Comparison of ENCODE assay signal across 8 cellular contexts in the genomic region with DNA sequence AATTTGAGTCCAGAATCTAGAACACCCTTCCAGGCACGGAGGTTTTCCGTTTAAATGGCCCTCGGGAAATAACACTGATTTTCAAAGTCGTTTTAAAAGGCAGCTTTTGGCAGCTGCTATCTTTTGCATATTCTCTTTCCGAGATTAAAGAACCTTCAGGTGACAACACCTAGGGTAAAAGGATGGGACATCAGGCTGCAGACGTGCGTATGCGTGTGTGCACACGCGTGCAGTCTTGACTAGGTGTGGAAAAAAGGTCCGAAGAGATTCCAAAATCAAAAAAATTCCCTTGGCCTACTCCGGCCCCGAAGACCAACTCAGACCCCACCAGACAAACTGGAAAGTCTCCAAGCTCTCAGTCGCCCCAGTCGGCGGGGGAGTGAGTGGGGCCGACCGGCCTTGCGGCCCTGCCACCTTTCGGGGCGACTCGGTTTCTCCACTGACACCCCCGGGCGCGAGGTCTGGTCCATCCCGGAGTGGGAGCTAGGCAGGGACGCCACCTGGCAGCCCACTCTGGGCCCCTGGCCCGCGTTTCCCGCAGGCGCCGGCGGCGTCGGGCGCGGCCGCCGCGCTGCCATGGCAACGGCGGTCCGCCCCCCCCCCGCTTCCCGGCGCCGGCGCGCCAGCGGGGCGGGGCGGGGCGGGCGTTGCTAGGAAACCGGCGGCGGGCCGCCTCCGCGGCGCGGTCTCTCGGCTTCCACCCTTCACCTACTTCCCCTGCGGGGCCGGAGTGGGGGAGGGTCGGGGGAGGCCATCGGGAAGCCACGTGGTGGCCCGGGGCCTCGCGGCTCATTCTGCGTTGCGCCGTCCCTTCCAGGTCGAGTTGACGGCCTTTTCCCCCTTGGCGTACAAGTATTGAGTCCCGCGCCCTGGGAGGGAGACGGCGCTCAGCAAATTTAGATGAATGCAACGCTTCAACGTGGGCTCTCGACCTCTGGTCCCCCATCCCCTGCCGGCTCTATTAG.
A peak's percentile ranks its signal among the peaks of the same experiment; 100 is the strongest.
DNase-seq lines count a peak whose midpoint lies in the region; ATAC-seq and TF ChIP-seq lines count a peak whose summit lies in the region.

No MANE protein-coding gene starts in this region.

- TF ChIP-seq CTCF in CD8-positive, alpha-beta T cell (IDR thresholded peaks at IDR 0.05) = no peak
- no peak for TF ChIP-seq CTCF in foreskin keratinocyte (conservative IDR thresholded peaks at IDR 0.05)
- TF ChIP-seq CTCF in neural progenitor cell (IDR thresholded peaks at IDR 0.05) = no peak
- no peak for TF ChIP-seq CTCF in stomach (IDR thresholded peaks at IDR 0.05)

- H3K4me1 ChIP-seq in CD8-positive, alpha-beta T cell (ENCODE audit: insufficient read depth, low read length) = peaks cover 27% of the 10 kb centered on the region
- H3K4me1 ChIP-seq in foreskin keratinocyte = peaks cover 6% of the 10 kb centered on the region
- peaks cover 7% of the 10 kb centered on the region for H3K4me1 ChIP-seq in neural progenitor cell
- peaks cover 17 to 50% (median 32%) of the 10 kb centered on the region in 4 donors for H3K4me1 ChIP-seq in stomach

- peak overlapping the region; percentile 88 for H3K27ac Mint-ChIP-seq in CD8-positive, alpha-beta T cell
- H3K27ac Mint-ChIP-seq in neural progenitor cell = peak overlapping the region; percentile 76

- no peak for TF ChIP-seq EP300 in stomach (IDR thresholded peaks at IDR 0.05)

- DNase-seq in CD8-positive, alpha-beta T cell = peak; percentile 66 to 90 (median 81)
- DNase-seq in HuH-7.5 (ENCODE audit: low spot score) (peak; percentile 72), RPMI8226 (peak; percentile 65), foreskin keratinocyte (peak in 1 of 2 donors; percentile 39), neural progenitor cell (ENCODE audit: low spot score) (peak; percentile 93), stomach (peak; percentile 90)
- peak; percentile 94 for DNase-seq in activated effector memory CD4-positive, alpha-beta T cell treated with anti-CD3 and anti-CD28 coated beads, Interleukin-2, amount 50 U/mL, for 16 hours

- ATAC-seq in CD8-positive, alpha-beta T cell = peak; percentile 84
- ATAC-seq in GM21423 (IDR thresholded peaks at IDR 0.05; ENCODE audit: unreplicated experiment) (peak; percentile 89), foreskin keratinocyte (peak; percentile 88)

- H3K4me2 ChIP-seq in neural progenitor cell = peak overlapping the region; percentile 88

- no peak for TF ChIP-seq POLR2A in stomach (IDR thresholded peaks at IDR 0.05)

- peak overlapping the region; percentile 93 for H2AFZ ChIP-seq in neural progenitor cell (replicated peaks)

- peaks cover 2% of the 10 kb centered on the region for H3K36me3 Mint-ChIP-seq in CD8-positive, alpha-beta T cell
- H3K36me3 Mint-ChIP-seq in neural progenitor cell = no peaks in the 10 kb centered on the region

- H3K27me3 ChIP-seq in CD8-positive, alpha-beta T cell (ENCODE audit: insufficient read depth, low read length) = no peaks in the 10 kb centered on the region
- no peaks in the 10 kb centered on the region for H3K27me3 ChIP-seq in foreskin keratinocyte
- peaks cover 28% of the 10 kb centered on the region for H3K27me3 ChIP-seq in neural progenitor cell
- no peaks in the 10 kb centered on the region for H3K27me3 ChIP-seq in stomach

- no peaks in the 10 kb centered on the region for H3K9me3 ChIP-seq in CD8-positive, alpha-beta T cell (ENCODE audit: low read length)
- no peaks in the 10 kb centered on the region for H3K9me3 ChIP-seq in neural progenitor cell (ENCODE audit: low read depth)
- no peaks in the 10 kb centered on the region for H3K9me3 ChIP-seq in stomach

- intact Hi-C loops in CD8-positive, alpha-beta T cell (cut with DNase I, micrococcal nuclease) = loop anchor here (1.0 to 10.0 kb wide), 9 partner anchors 19 to 1053 kb away; partner anchors contain the start of gene FOXN3 (in 1 of the 2)
- intact Hi-C loops in stomach (cut with DNase I; ENCODE audit: low total_unique reads) = no loop called here

- no peaks in the 10 kb centered on the region for H3F3A ChIP-seq in neural progenitor cell (ENCODE audit: low read depth)

- H3K79me2 ChIP-seq in neural progenitor cell (ENCODE audit: low read depth) = no peaks in the 10 kb centered on the region

- peaks cover 53% of the 10 kb centered on the region for H3K4me1 Mint-ChIP-seq in CD8-positive, alpha-beta T cell (ENCODE audit: low read depth)
- peaks cover 15% of the 10 kb centered on the region for H3K4me1 Mint-ChIP-seq in neural progenitor cell

- POLR2A ChIA-PET in CD8-positive, alpha-beta T cell (lab: Charles Lee) = interaction anchor here (1.4 to 4.7 kb wide), 2 partner anchors 19 to 20 kb away, joined by 3 to 23 read pairs; no protein-coding TSS in a partner anchor

- peak overlapping the region; percentile 69 for H3K4me3 ChIP-seq in CD8-positive, alpha-beta T cell (ENCODE audit: low read depth, low read length)
- H3K4me3 ChIP-seq in neural progenitor cell (peak overlapping the region; percentile 54), stomach (peak overlapping the region; percentile 50 to 64 (median 60))

- no peaks in the 10 kb centered on the region for H3K27me3 Mint-ChIP-seq in CD8-positive, alpha-beta T cell (ENCODE audit: low read depth)
- H3K27me3 Mint-ChIP-seq in neural progenitor cell (ENCODE audit: insufficient read depth, low read depth) = peaks cover 8% of the 10 kb centered on the region

- no peaks in the 10 kb centered on the region for H4K20me1 ChIP-seq in neural progenitor cell (ENCODE audit: low read depth)

- WGBS in stomach, 5 donors = 11 to 23% (median 16%) methylated on average over 36 to 70 of the region's 85 CpGs

- peak overlapping the region; percentile 86 for H3K4me3 Mint-ChIP-seq in CD8-positive, alpha-beta T cell
- peak overlapping the region; percentile 81 for H3K4me3 Mint-ChIP-seq in neural progenitor cell

- H3K36me3 ChIP-seq in CD8-positive, alpha-beta T cell (ENCODE audit: insufficient read depth, low read length) = no peaks in the 10 kb centered on the region
- H3K36me3 ChIP-seq in neural progenitor cell (no peaks in the 10 kb centered on the region), stomach (no peaks in the 10 kb centered on the region)

- no peak overlapping the region for H3K9ac ChIP-seq in neural progenitor cell

- CTCF ChIA-PET in CD8-positive, alpha-beta T cell (lab: Charles Lee) = interaction anchor here (1.0 to 3.0 kb wide), 8 partner anchors 16 to 84 kb away, joined by 3 to 16 read pairs (median 3); no protein-coding TSS in a partner anchor

- peaks cover 4% of the 10 kb centered on the region for H3K9me3 Mint-ChIP-seq in CD8-positive, alpha-beta T cell
- peaks cover 13% of the 10 kb centered on the region for H3K9me3 Mint-ChIP-seq in neural progenitor cell

- H3K27ac ChIP-seq in CD8-positive, alpha-beta T cell (ENCODE audit: low read depth, low read length) = peak overlapping the region; percentile 62
- H3K27ac ChIP-seq in foreskin keratinocyte (no peak overlapping the region), neural progenitor cell (no peak overlapping the region), stomach (peak overlapping the region; percentile 31 to 87 (median 83))

Comparison
In these comparisons a context has a peak if more than half of its experiments do, and no peak if none do; other contexts are left out.
1. H3K27ac ChIP-seq: peak in CD8-positive, alpha-beta T cell (single experiment) and stomach (5 of 5); none in foreskin keratinocyte (single experiment) and neural progenitor cell (single experiment).
2. Peak in every context shown above with its lines, with median percentiles within 50 percentile points of each other: ATAC-seq and H3K4me3 ChIP-seq.